In the genomic region with DNA sequence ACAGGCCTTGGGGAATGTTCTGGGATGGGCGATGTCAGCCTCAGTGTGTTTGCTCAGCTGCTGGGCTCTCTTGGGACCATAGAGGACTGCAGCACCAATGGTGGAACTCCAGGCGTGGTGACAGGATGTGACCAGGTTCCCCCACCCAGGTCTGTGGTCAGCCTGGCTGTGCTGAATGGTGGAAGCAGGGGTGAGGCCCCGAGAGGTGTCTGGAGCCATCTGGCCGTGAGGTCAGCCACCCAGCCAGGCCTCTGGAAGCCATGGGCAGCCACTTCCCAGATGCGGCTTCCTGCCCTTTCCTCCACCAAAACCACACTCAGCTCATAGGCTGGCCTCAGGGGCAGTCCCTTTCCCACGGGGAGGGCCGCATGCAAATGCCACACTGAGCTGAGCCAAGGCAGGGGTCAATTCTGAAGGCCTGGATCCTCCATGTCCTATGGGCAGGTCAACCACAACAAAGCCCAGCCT, we compare ENCODE assay signal across 9 cellular contexts. TPM values are rescaled to one million over a fixed set of nuclear protein-coding genes. Genes with fewer than 3 reads are reported as not detected.
A peak's percentile ranks its signal among the peaks of the same experiment; 100 is the strongest.
DNase-seq lines count a peak whose midpoint lies in the region; ATAC-seq lines count a peak whose summit lies in the region.
"Had no signal": no experiment of that assay in that cellular context is flagged by ENCODE, and none has a peak within 500 bp of the region (broad histone marks: within the 10 kb centered on the region; RNA-seq: fewer than 3 reads in every experiment).

No MANE protein-coding gene starts in this region.

- no peak overlapping the region for H3K27ac ChIP-seq in GM23248

- H3K79me2 ChIP-seq in GM23248 (ENCODE audit: insufficient read depth), result peaks cover 1% of the 10 kb centered on the region

- no peaks in the 10 kb centered on the region for H3K9me3 ChIP-seq in GM23248 (ENCODE audit: low read depth)

- H3K9ac ChIP-seq in GM23248, result no peak overlapping the region

- CTCF ChIA-PET in activated CD4-positive, alpha-beta memory T cell treated with anti-CD3 and anti-CD28 coated beads, Interleukin-2, amount 10 ng/mL, durations not matched to agents 7 days and 5 days (lab: Charles Lee), result interaction anchor here (1.0 to 3.0 kb wide), 4 partner anchors 7 to 77 kb away, joined by 4 to 24 read pairs (median 6); partner anchors contain the start of genes B9D1 and MAPK7

- H3K27ac Mint-ChIP-seq in activated CD4-positive, alpha-beta memory T cell treated with anti-CD3 and anti-CD28 coated beads, Interleukin-2, amount 10 ng/mL, durations not matched to agents 7 days and 5 days, result peak overlapping the region; percentile 96
- H3K27ac Mint-ChIP-seq in naive thymus-derived CD8-positive, alpha-beta T cell, result peak overlapping the region in 5 of 10 donors; percentile 73 to 98 (median 88)

- no peaks in the 10 kb centered on the region for H3K4me1 ChIP-seq in GM23248 (ENCODE audit: insufficient read depth)

- peak; percentile 66 for DNase-seq in activated CD4-positive, alpha-beta memory T cell treated with anti-CD3 and anti-CD28 coated beads, Interleukin-2, amount 10 ng/mL, durations not matched to agents 7 days and 5 days
- DNase-seq in naive thymus-derived CD8-positive, alpha-beta T cell, result no peak
- no peak for DNase-seq in GM23248
- no peak for DNase-seq in dermis blood vessel endothelial cell
- DNase-seq in foreskin melanocyte, result no peak
- DNase-seq: NCI-H2171 had no signal

- in situ Hi-C loops in GM23248 (cut with MboI), result loop anchor here (25.0 kb wide), 1 partner anchor 292 kb away; no protein-coding TSS in a partner anchor

- H3K4me1 Mint-ChIP-seq in activated CD4-positive, alpha-beta memory T cell treated with anti-CD3 and anti-CD28 coated beads, Interleukin-2, amount 10 ng/mL, durations not matched to agents 7 days and 5 days, result peaks cover 77% of the 10 kb centered on the region
- H3K4me1 Mint-ChIP-seq in naive thymus-derived CD8-positive, alpha-beta T cell, result peaks cover 11 to 46% (median 30%) of the 10 kb centered on the region in 4 donors

- H3K36me3 ChIP-seq in GM23248 (ENCODE audit: low read depth), result no peaks in the 10 kb centered on the region

- no peaks in the 10 kb centered on the region for H3K27me3 ChIP-seq in GM23248 (replicated peaks; ENCODE audit: insufficient read depth)

- no peak overlapping the region for H3K4me3 ChIP-seq in GM23248

- ATAC-seq in GM18873 (IDR thresholded peaks at IDR 0.05; ENCODE audit: low FRiP score, unreplicated experiment), result peak; percentile 58
- peak; percentile 47 for ATAC-seq in HG03097 (IDR thresholded peaks at IDR 0.05; ENCODE audit: low FRiP score, unreplicated experiment)
- ATAC-seq in naive thymus-derived CD8-positive, alpha-beta T cell, result no peak
- no peak for ATAC-seq in HG03432 (IDR thresholded peaks at IDR 0.05; ENCODE audit: unreplicated experiment)

- H3F3A ChIP-seq in GM23248 (ENCODE audit: insufficient read depth), result peaks cover 17% of the 10 kb centered on the region

- no peak overlapping the region for H2AFZ ChIP-seq in GM23248

- POLR2A ChIA-PET in activated CD4-positive, alpha-beta memory T cell treated with anti-CD3 and anti-CD28 coated beads, Interleukin-2, amount 10 ng/mL, durations not matched to agents 7 days and 5 days (lab: Charles Lee), result interaction anchor here (2.9 kb wide), 1 partner anchor 8 kb away, joined by 50 read pairs; the partner anchor contains the start of gene MAPK7
- POLR2A ChIA-PET in naive thymus-derived CD8-positive, alpha-beta T cell (lab: Charles Lee), result interaction anchor here (0.8 kb wide), 1 partner anchor 8 kb away, joined by 3 read pairs; the partner anchor contains the start of gene B9D1

- no peaks in the 10 kb centered on the region for H3K9me3 Mint-ChIP-seq in activated CD4-positive, alpha-beta memory T cell treated with anti-CD3 and anti-CD28 coated beads, Interleukin-2, amount 10 ng/mL, durations not matched to agents 7 days and 5 days
- no peaks in the 10 kb centered on the region for H3K9me3 Mint-ChIP-seq in naive thymus-derived CD8-positive, alpha-beta T cell

- no peak overlapping the region for H3K4me2 ChIP-seq in GM23248 (ENCODE audit: unreplicated experiment)

- peak overlapping the region; percentile 74 for H3K4me3 Mint-ChIP-seq in activated CD4-positive, alpha-beta memory T cell treated with anti-CD3 and anti-CD28 coated beads, Interleukin-2, amount 10 ng/mL, durations not matched to agents 7 days and 5 days
- H3K4me3 Mint-ChIP-seq in naive thymus-derived CD8-positive, alpha-beta T cell, result peak overlapping the region in 8 of 10 donors; percentile 54 to 88 (median 72)

- H3K9me2 ChIP-seq in GM23248 (ENCODE audit: insufficient read depth), result no peaks in the 10 kb centered on the region

- peaks cover 3% of the 10 kb centered on the region for H3K36me3 Mint-ChIP-seq in activated CD4-positive, alpha-beta memory T cell treated with anti-CD3 and anti-CD28 coated beads, Interleukin-2, amount 10 ng/mL, durations not matched to agents 7 days and 5 days (ENCODE audit: low read depth)
- no peaks in the 10 kb centered on the region for H3K36me3 Mint-ChIP-seq in naive thymus-derived CD8-positive, alpha-beta T cell

- 81 to 90% methylated on average over 7 of the region's 7 CpGs for whole genome bisulfite sequencing in GM23248 (ENCODE audit: low coverage in 1 of 2, low lambda C conversion rate in 2 of 2, missing lambda C conversion rate in 2 of 2), 2 experiments

- no peaks in the 10 kb centered on the region for H4K20me1 ChIP-seq in GM23248 (ENCODE audit: insufficient read depth)

- no peaks in the 10 kb centered on the region for H3K27me3 Mint-ChIP-seq in activated CD4-positive, alpha-beta memory T cell treated with anti-CD3 and anti-CD28 coated beads, Interleukin-2, amount 10 ng/mL, durations not matched to agents 7 days and 5 days
- H3K27me3 Mint-ChIP-seq in naive thymus-derived CD8-positive, alpha-beta T cell, result peaks cover 0 to 8% (median 3%) of the 10 kb centered on the region in 5 donors

RNA-seq across cellular contexts. Expression of gene MAPK7, which starts 7.8 kb away (rescaled TPM):
- total RNA-seq in activated CD4-positive, alpha-beta memory T cell treated with anti-CD3 and anti-CD28 coated beads, Interleukin-2, amount 10 ng/mL, durations not matched to agents 7 days and 5 days, result 10 to 100 TPM; 40.6 to 41.4 TPM
- 10 to 100 TPM; 21.2 to 22.2 TPM for total RNA-seq in naive thymus-derived CD8-positive, alpha-beta T cell
- polyA plus RNA-seq in naive thymus-derived CD8-positive, alpha-beta T cell, result 1 to 10 TPM; 2.9 to 7.7 (median 3.1) TPM
- total RNA-seq in GM23248 (2014; rRNA removed; shearing (Covaris generic)), result 11.3 and 21.2 TPM in 2 replicates
- polyA plus RNA-seq in GM23248 (2016; fragmentation: Nextera tagmentation; extraction: Ambion mirVana), result 25.7 and 28.6 TPM in 2 replicates
- 19.4 and 22.8 TPM in 2 replicates for total RNA-seq in dermis blood vessel endothelial cell

RNA-seq across cellular contexts. Expression of gene B9D1, which starts 8.0 kb away (rescaled TPM):
- 1 to 10 TPM; 2.7 to 3.1 TPM for total RNA-seq in activated CD4-positive, alpha-beta memory T cell treated with anti-CD3 and anti-CD28 coated beads, Interleukin-2, amount 10 ng/mL, durations not matched to agents 7 days and 5 days
- 1 to 10 TPM; 1.9 to 3.1 TPM for total RNA-seq in naive thymus-derived CD8-positive, alpha-beta T cell
- 1 to 10 TPM in 1 of 3 donors, under 1 TPM in 2; 0.75 to 1.8 (median 0.91) TPM for polyA plus RNA-seq in naive thymus-derived CD8-positive, alpha-beta T cell
- 14.9 and 15.5 TPM in 2 replicates for total RNA-seq in GM23248 (2014; rRNA removed; shearing (Covaris generic))
- polyA plus RNA-seq in GM23248 (2016; fragmentation: Nextera tagmentation; extraction: Ambion mirVana), result 24.4 and 25.2 TPM in 2 replicates
- 11.5 and 12.6 TPM in 2 replicates for total RNA-seq in dermis blood vessel endothelial cell

RNA-seq across cellular contexts. Expression of gene MFAP4, which starts 16.5 kb away (rescaled TPM):
- total RNA-seq in activated CD4-positive, alpha-beta memory T cell treated with anti-CD3 and anti-CD28 coated beads, Interleukin-2, amount 10 ng/mL, durations not matched to agents 7 days and 5 days, result not detected
- total RNA-seq in naive thymus-derived CD8-positive, alpha-beta T cell, result not detected
- polyA plus RNA-seq in naive thymus-derived CD8-positive, alpha-beta T cell, result not detected
- 79.0 and 97.8 TPM in 2 replicates for total RNA-seq in GM23248 (2014; rRNA removed; shearing (Covaris generic))
- 155 and 156 TPM in 2 replicates for polyA plus RNA-seq in GM23248 (2016; fragmentation: Nextera tagmentation; extraction: Ambion mirVana)
- total RNA-seq in dermis blood vessel endothelial cell, result not detected in 2 replicates

RNA-seq across cellular contexts. Expression of gene RNF112, which starts 40.5 kb away (rescaled TPM):
- under 1 TPM; 0.58 to 0.60 TPM for total RNA-seq in activated CD4-positive, alpha-beta memory T cell treated with anti-CD3 and anti-CD28 coated beads, Interleukin-2, amount 10 ng/mL, durations not matched to agents 7 days and 5 days
- 1 to 10 TPM; 1.3 to 2.2 TPM for total RNA-seq in naive thymus-derived CD8-positive, alpha-beta T cell
- under 1 TPM in 1 of 3 donors, not detected in 2; 0.22 TPM for polyA plus RNA-seq in naive thymus-derived CD8-positive, alpha-beta T cell
- total RNA-seq in GM23248 (2014; rRNA removed; shearing (Covaris generic)), result 7.8 and 9.1 TPM in 2 replicates
- 0.75 and 0.83 TPM in 2 replicates for polyA plus RNA-seq in GM23248 (2016; fragmentation: Nextera tagmentation; extraction: Ambion mirVana)
- total RNA-seq in dermis blood vessel endothelial cell, result 0.51 and 0.70 TPM in 2 replicates

Comparison
In these comparisons a context has a peak if more than half of its experiments do, and no peak if none do; other contexts are left out.
1. ATAC-seq: peak in GM18873 (single experiment) and HG03097 (single experiment); none in naive thymus-derived CD8-positive, alpha-beta T cell (0 of 2) and HG03432 (single experiment).
2. RNA of gene MFAP4, which starts 16.5 kb away (total RNA-seq): 79.0 to 97.8 TPM in GM23248; not detected in activated CD4-positive, alpha-beta memory T cell treated with anti-CD3 and anti-CD28 coated beads, Interleukin-2, amount 10 ng/mL, durations not matched to agents 7 days and 5 days, not detected in naive thymus-derived CD8-positive, alpha-beta T cell and not detected in dermis blood vessel endothelial cell; every median in the first group is over 10 times any median in the second.